Comparison of ENCODE assay signal across 19 cellular contexts in genomic region chr6:116528163-116528562, GRCh38. TPM values are rescaled to one million over a fixed set of nuclear protein-coding genes. Genes with fewer than 3 reads are reported as not detected.
"Had no signal": no experiment of that assay in that cellular context is flagged by ENCODE, and none has a peak within 500 bp of the region (broad histone marks: within the 10 kb centered on the region; RNA-seq: fewer than 3 reads in every experiment).

No MANE protein-coding gene starts in this region.

- H3K9me3 Mint-ChIP-seq: activated naive CD8-positive, alpha-beta T cell treated with anti-CD3 and anti-CD28 coated beads, Interleukin-2, amount 10 ng/mL, durations not matched to agents 7 days and 5 days; activated T-helper 1 cell treated with anti-CD3 and anti-CD28 coated beads, Interleukin-12 subunit alpha, Interleukin-12 subunit beta, Interleukin-2, Interleukin-4 antibody, amounts not matched to agents 30 ng/mL and 10 ng/mL and 1 ng/mL, durations not matched to agents 14 hours and 24 hours and 36 hours had no signal

- H3K4me3 ChIP-seq: colonic mucosa, esophagus squamous epithelium, lower lobe of right lung, psoas muscle, right lobe of liver, suprapubic skin had no signal

- DNase-seq: activated CD4-positive, CD25-positive, alpha-beta regulatory T cell treated with anti-CD3 and anti-CD28 coated beads, Interleukin-2, amount 50 U/mL, for 72 hours; activated naive CD4-positive, alpha-beta T cell; activated naive CD8-positive, alpha-beta T cell treated with anti-CD3 and anti-CD28 coated beads, Interleukin-2, amount 10 ng/mL, durations not matched to agents 7 days and 5 days; central memory CD4-positive, alpha-beta T cell; colonic mucosa; esophagus squamous epithelium; foreskin fibroblast; head of caudate nucleus; lower lobe of right lung; psoas muscle; right lobe of liver; stimulated activated naive CD8-positive, alpha-beta T cell treated with anti-CD3 and anti-CD28 coated beads, Interleukin-15, Interleukin-2, amounts not matched to agents 100 U/mL and 50 U/mL, for 24 hours; T-helper 9 cell had no signal

- H3K27ac Mint-ChIP-seq: activated naive CD8-positive, alpha-beta T cell treated with anti-CD3 and anti-CD28 coated beads, Interleukin-2, amount 10 ng/mL, durations not matched to agents 7 days and 5 days; activated T-helper 1 cell treated with anti-CD3 and anti-CD28 coated beads, Interleukin-12 subunit alpha, Interleukin-12 subunit beta, Interleukin-2, Interleukin-4 antibody, amounts not matched to agents 30 ng/mL and 10 ng/mL and 1 ng/mL, durations not matched to agents 14 hours and 24 hours and 36 hours; brain had no signal

- ATAC-seq: lower lobe of right lung; psoas muscle; right lobe of liver; stimulated activated naive CD8-positive, alpha-beta T cell treated with anti-CD3 and anti-CD28 coated beads, Interleukin-15, Interleukin-2, amounts not matched to agents 100 U/mL and 50 U/mL, for 24 hours had no signal

- H3K27me3 Mint-ChIP-seq: brain had no signal

- H3K4me3 Mint-ChIP-seq: activated naive CD8-positive, alpha-beta T cell treated with anti-CD3 and anti-CD28 coated beads, Interleukin-2, amount 10 ng/mL, durations not matched to agents 7 days and 5 days; activated T-helper 1 cell treated with anti-CD3 and anti-CD28 coated beads, Interleukin-12 subunit alpha, Interleukin-12 subunit beta, Interleukin-2, Interleukin-4 antibody, amounts not matched to agents 30 ng/mL and 10 ng/mL and 1 ng/mL, durations not matched to agents 14 hours and 24 hours and 36 hours; brain had no signal

- H3K4me1 Mint-ChIP-seq: activated naive CD8-positive, alpha-beta T cell treated with anti-CD3 and anti-CD28 coated beads, Interleukin-2, amount 10 ng/mL, durations not matched to agents 7 days and 5 days had no signal

- FAIRE-seq: endometrium had no signal

- H3K36me3 Mint-ChIP-seq: activated naive CD8-positive, alpha-beta T cell treated with anti-CD3 and anti-CD28 coated beads, Interleukin-2, amount 10 ng/mL, durations not matched to agents 7 days and 5 days; brain had no signal

RNA-seq across cellular contexts. Expression of gene CALHM5, which starts 16.7 kb away (rescaled TPM):
- total RNA-seq: activated CD8-positive, alpha-beta memory T cell treated with anti-CD3 and anti-CD28 coated beads for 36 hours; activated naive CD8-positive, alpha-beta T cell treated with anti-CD3 and anti-CD28 coated beads, Interleukin-2, amount 10 ng/mL, durations not matched to agents 7 days and 5 days; activated T-helper 1 cell treated with anti-CD3 and anti-CD28 coated beads, Interleukin-12 subunit alpha, Interleukin-12 subunit beta, Interleukin-2, Interleukin-4 antibody, amounts not matched to agents 30 ng/mL and 10 ng/mL and 1 ng/mL, durations not matched to agents 14 hours and 24 hours and 36 hours had no signal

RNA-seq across cellular contexts. Expression of gene TRAPPC3L, which starts 17.3 kb away (rescaled TPM):
- total RNA-seq: activated CD8-positive, alpha-beta memory T cell treated with anti-CD3 and anti-CD28 coated beads for 36 hours; activated naive CD8-positive, alpha-beta T cell treated with anti-CD3 and anti-CD28 coated beads, Interleukin-2, amount 10 ng/mL, durations not matched to agents 7 days and 5 days; activated T-helper 1 cell treated with anti-CD3 and anti-CD28 coated beads, Interleukin-12 subunit alpha, Interleukin-12 subunit beta, Interleukin-2, Interleukin-4 antibody, amounts not matched to agents 30 ng/mL and 10 ng/mL and 1 ng/mL, durations not matched to agents 14 hours and 24 hours and 36 hours; colonic mucosa; esophagus squamous epithelium; lower lobe of right lung; psoas muscle; suprapubic skin had no signal

RNA-seq across cellular contexts. Expression of gene CALHM4, which starts 25.4 kb away (rescaled TPM):
- total RNA-seq: activated CD8-positive, alpha-beta memory T cell treated with anti-CD3 and anti-CD28 coated beads for 36 hours; activated naive CD8-positive, alpha-beta T cell treated with anti-CD3 and anti-CD28 coated beads, Interleukin-2, amount 10 ng/mL, durations not matched to agents 7 days and 5 days; activated T-helper 1 cell treated with anti-CD3 and anti-CD28 coated beads, Interleukin-12 subunit alpha, Interleukin-12 subunit beta, Interleukin-2, Interleukin-4 antibody, amounts not matched to agents 30 ng/mL and 10 ng/mL and 1 ng/mL, durations not matched to agents 14 hours and 24 hours and 36 hours; colonic mucosa; esophagus squamous epithelium; lower lobe of right lung; osteoblast; right lobe of liver had no signal
